8 cellular contexts compared by ENCODE assay signal in the genomic region with DNA sequence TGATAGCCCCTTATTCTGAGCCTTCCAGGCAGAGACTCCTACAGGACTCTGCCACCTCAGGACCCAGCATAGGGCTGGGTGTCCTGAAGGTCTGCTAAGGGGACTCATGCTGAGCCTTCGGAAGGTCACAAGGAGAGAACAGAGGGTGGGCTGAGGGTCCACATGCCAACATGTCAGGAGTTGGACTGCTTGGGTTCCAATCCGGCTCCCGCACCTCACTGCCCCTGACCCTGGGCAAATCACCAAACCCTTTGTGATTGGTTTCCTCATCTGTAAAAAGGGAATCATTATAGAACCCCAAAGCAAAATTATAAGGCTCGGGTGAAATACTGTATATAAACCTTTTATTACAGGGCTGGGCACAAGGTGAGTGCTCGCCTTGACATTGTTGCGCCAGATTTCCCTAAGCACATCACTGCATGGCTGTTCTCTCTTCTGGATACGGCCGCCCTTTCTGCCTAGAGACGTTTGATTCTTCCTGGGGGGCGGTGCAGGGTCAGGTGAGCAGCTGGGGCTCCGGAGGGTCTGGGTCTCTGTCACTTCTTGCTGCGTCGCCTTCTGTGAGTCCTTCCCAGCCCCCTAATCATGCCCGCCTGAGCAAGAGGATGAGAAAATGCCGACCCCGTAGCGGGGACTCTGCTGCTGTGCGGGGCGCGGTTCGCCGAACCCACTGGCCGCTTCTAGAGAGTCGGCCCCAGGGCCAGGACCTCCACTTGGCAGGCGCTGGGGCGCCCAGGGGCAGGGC.
DNase-seq lines count a peak whose midpoint lies in the region; ATAC-seq and TF ChIP-seq lines count a peak whose summit lies in the region.

No MANE protein-coding gene starts in this region.

- DNase-seq in PC-9 = no peak
- DNase-seq in esophagus squamous epithelium (lab: John Stamatoyannopoulos, UW) = no peak
- peak in 1 of 2 donors; percentile 18 for DNase-seq in trophoblast cell
- DNase-seq in epidermal melanocyte (ENCODE audit: insufficient read length, low spot score) = no peak
- no peak for DNase-seq in AG08396 (ENCODE audit: low spot score)

- peak overlapping the region; percentile 43 for H2BK5ac ChIP-seq in trophoblast cell (ENCODE audit: low read depth, low read length, poor library complexity)

- H3K27me3 ChIP-seq in PC-9 (ENCODE audit: insufficient read depth, low read depth) = no peaks in the 10 kb centered on the region
- no peaks in the 10 kb centered on the region for H3K27me3 ChIP-seq in esophagus squamous epithelium
- H3K27me3 ChIP-seq in trophoblast cell (ENCODE audit: insufficient read depth, low read length) = no peaks in the 10 kb centered on the region

- H4K8ac ChIP-seq in trophoblast cell (ENCODE audit: low read depth, low read length) = peak overlapping the region; percentile 75

- H3K36me3 ChIP-seq in PC-9 (ENCODE audit: low read depth) (no peaks in the 10 kb centered on the region), esophagus squamous epithelium (no peaks in the 10 kb centered on the region), trophoblast cell (ENCODE audit: control insufficient read depth in 1 of 2, insufficient read depth in 2 of 2, low read length in 2 of 2) (no peaks in the 10 kb centered on the region)

- no peak overlapping the region for H2BK120ac ChIP-seq in trophoblast cell (ENCODE audit: insufficient read depth, low read length, poor library complexity)

- H3K4me1 ChIP-seq in PC-9 (replicated peaks; ENCODE audit: insufficient read depth) (peaks cover 20% of the 10 kb centered on the region), esophagus squamous epithelium (peaks cover 6 to 34% (median 14%) of the 10 kb centered on the region in 3 donors), trophoblast cell (ENCODE audit: control insufficient read depth in 1 of 2, insufficient read depth in 2 of 2, low read length in 2 of 2) (peaks cover 16 to 17% of the 10 kb centered on the region in 2 experiments)

- H3K18ac ChIP-seq in trophoblast cell (ENCODE audit: low read length) = peak overlapping the region; percentile 42

- H3K27ac ChIP-seq in PC-9 (no peak overlapping the region), esophagus squamous epithelium (peak overlapping the region; percentile 87 to 91 (median 90)), trophoblast cell (ENCODE audit: low read depth, low read length) (peak overlapping the region; percentile 29)

- no peaks in the 10 kb centered on the region for H4K20me1 ChIP-seq in PC-9 (ENCODE audit: insufficient read depth)

- H3K4me2 ChIP-seq in PC-9 (peak overlapping the region; percentile 89), trophoblast cell (ENCODE audit: low read length) (peak overlapping the region; percentile 71)

- H3K9me2 ChIP-seq in PC-9 (ENCODE audit: insufficient read depth) = no peaks in the 10 kb centered on the region

- peaks cover 13% of the 10 kb centered on the region for H3K79me1 ChIP-seq in trophoblast cell (ENCODE audit: low read length)

- H2AK5ac ChIP-seq in trophoblast cell (ENCODE audit: low read length) = peak overlapping the region; percentile 82

- 17 to 46% methylated on average over 8 to 12 of the region's 26 CpGs for WGBS in esophagus squamous epithelium, 2 donors
- WGBS in trophoblast cell (ENCODE audit: extremely low coverage, insufficient coverage, insufficient read length) = no CpG with 5 or more reads among the region's 26 CpGs

- no peak for TF ChIP-seq CTCF in PC-9 (conservative IDR thresholded peaks at IDR 0.05)
- TF ChIP-seq CTCF in esophagus squamous epithelium (IDR thresholded peaks at IDR 0.05) = no peak

- H4K12ac ChIP-seq in trophoblast cell (ENCODE audit: low read depth, low read length) = peak overlapping the region; percentile 56

- H3K4me3 ChIP-seq in PC-9 (peak overlapping the region; percentile 68), esophagus squamous epithelium (peak overlapping the region; percentile 60 to 81 (median 65)), trophoblast cell (ENCODE audit: low read depth, low read length) (peak overlapping the region; percentile 61)

- ATAC-seq in GM19372 (IDR thresholded peaks at IDR 0.05; ENCODE audit: low read depth, unreplicated experiment) (peak; percentile 8), GM19397 (IDR thresholded peaks at IDR 0.05; ENCODE audit: unreplicated experiment) (no peak), GM21717 (IDR thresholded peaks at IDR 0.05; ENCODE audit: unreplicated experiment) (no peak)

- peaks cover 11% of the 10 kb centered on the region; the same call in 1 of the 2 replicates for H3F3A ChIP-seq in PC-9 (ENCODE audit: insufficient read depth, low read depth)

- H3K23ac ChIP-seq in trophoblast cell (ENCODE audit: low read length) = no peak overlapping the region

- intact Hi-C loops in PC-9 (cut with micrococcal nuclease; ENCODE audit: unreplicated experiment) = no loop called here
- intact Hi-C loops in esophagus squamous epithelium (cut with DNase I) = no loop called here

- POLR2A ChIA-PET in PC-9 (lab: Charles Lee; ENCODE audit: unreplicated experiment) = no interaction called here

- H3K9me3 ChIP-seq in PC-9 (ENCODE audit: insufficient read depth, low read depth) (no peaks in the 10 kb centered on the region), esophagus squamous epithelium (no peaks in the 10 kb centered on the region), trophoblast cell (ENCODE audit: insufficient read depth, low read depth, low read length) (no peaks in the 10 kb centered on the region)

- peak overlapping the region; percentile 47 for H3K14ac ChIP-seq in trophoblast cell (ENCODE audit: low read length)

- H2BK12ac ChIP-seq in trophoblast cell (ENCODE audit: low read length) = peak overlapping the region; percentile 61

- no peak overlapping the region for H3K9ac ChIP-seq in trophoblast cell (ENCODE audit: low read length)

- CTCF ChIA-PET in PC-9 (lab: Charles Lee) = interaction anchor here (1.0 to 1.5 kb wide), 4 partner anchors 12 to 76 kb away, joined by 4 to 8 read pairs (median 7); no protein-coding TSS in a partner anchor

- H3K79me2 ChIP-seq in PC-9 (ENCODE audit: low read depth) = no peaks in the 10 kb centered on the region
- H3K79me2 ChIP-seq in trophoblast cell (ENCODE audit: control insufficient read depth, insufficient read depth, low read length, poor library complexity) = peaks cover 6% of the 10 kb centered on the region

- H4K91ac ChIP-seq in trophoblast cell (ENCODE audit: low read depth, low read length) = peak overlapping the region; percentile 61

- TSS peak; percentile 74 for BruUV-seq in PC-9 (replicated peaks; lab: Mats Ljungman, UMichigan)

- H3K4ac ChIP-seq in trophoblast cell (ENCODE audit: low read depth, low read length) = peak overlapping the region; percentile 30

- TF ChIP-seq POLR2A in esophagus squamous epithelium (IDR thresholded peaks at IDR 0.05) = no peak

- H2AFZ ChIP-seq in PC-9 = peak overlapping the region; percentile 92
- H2AFZ ChIP-seq in trophoblast cell (ENCODE audit: insufficient read depth, low read length, poor library complexity) = peak overlapping the region; percentile 80
